1 cellular context compared by ENCODE assay signal in the genomic region with DNA sequence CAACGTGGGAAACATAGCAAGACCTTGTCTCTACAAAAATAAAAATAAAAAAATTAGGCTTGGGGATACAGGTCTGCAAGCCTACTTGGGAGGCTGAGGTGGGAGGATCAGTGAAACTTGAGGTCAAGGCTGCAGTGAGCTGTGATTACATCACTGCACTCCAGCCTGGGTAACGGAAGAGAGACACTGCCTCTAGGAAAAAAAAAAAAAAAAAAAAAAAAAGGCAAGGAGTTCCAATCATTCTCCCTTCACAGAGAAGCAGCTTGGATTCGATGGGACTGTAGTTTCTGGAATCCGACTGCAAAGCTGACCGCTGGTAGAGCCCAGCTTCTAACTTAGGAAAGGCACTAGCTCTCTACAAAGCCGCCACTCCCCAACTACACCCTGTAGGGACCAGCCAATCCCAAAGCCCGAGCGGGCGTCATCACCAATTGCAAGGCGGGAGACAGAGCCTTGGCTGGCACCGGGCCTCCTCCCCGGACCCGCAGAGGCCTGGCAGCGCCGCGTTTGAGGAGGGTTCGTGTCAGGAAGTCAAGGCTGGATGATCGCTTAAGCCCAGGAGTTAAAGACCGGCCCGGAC.
A peak's percentile ranks its signal among the peaks of the same experiment; 100 is the strongest.
TF ChIP-seq lines count a peak whose summit lies in the region.

No MANE protein-coding gene starts in this region.

TF ChIP-seq in HCT116, 20 proteins besides CTCF, POLR2A, EP300 and RAD21:
- TF ChIP-seq YY1 (IDR thresholded peaks at IDR 0.05; ENCODE audit: extremely low read depth, insufficient replicate concordance, low read depth, low read length) (peak; percentile 13), POLR2AphosphoS5 (IDR thresholded peaks at IDR 0.05; ENCODE audit: low read depth, low read length) (peak; percentile 86), TCF7L2 (IDR thresholded peaks at IDR 0.05; ENCODE audit: borderline replicate concordance, extremely low read depth, insufficient read depth, insufficient read length) (peak; percentile 3), JUND (IDR thresholded peaks at IDR 0.05) (no peak), SIN3A (IDR thresholded peaks at IDR 0.05; ENCODE audit: low read depth) (no peak), ZFX (IDR thresholded peaks at IDR 0.05) (peak; percentile 48; the same call in 1 of the 2 replicates)
TF ChIP-seq in HCT116: peak in this region for 4.
